2 cellular contexts compared by ENCODE assay signal in the genomic region with DNA sequence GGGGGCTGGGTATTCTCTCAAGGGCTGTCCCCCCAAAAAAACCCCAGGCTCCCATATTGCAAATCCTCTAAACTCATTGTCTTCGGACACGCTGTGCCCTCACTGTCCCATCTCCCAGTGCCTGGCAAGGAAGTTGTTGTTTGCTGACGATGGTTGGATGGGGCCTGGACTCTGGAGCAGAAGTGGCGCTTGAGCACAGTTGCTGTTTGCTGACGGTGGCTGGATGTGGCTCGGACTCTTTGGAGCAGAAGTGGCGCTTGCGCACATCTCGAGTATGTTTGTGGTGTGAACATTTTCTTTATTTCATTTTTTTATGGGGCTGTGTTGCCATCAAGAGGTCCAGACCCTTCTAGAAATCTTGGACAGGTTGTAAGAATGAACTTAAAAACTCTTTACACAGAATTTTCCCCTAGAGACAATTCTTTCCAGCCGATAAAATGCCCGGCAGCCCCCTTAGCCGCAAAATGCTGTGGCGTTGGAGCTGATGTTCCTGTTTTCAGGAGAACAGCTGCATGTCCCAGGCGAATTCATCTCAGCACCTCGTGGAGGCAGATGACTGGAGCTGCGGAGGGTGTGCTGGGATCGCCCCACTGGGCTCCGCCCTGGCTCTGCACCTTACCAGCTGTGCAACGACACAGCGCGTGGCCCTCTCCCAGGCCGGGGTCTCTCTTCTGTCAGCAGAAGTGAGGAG.
TF ChIP-seq lines count a peak whose summit lies in the region.

No MANE protein-coding gene starts in this region.

TF ChIP-seq in GM23338, 12 proteins besides CTCF, POLR2A, EP300 and RAD21 (continues in another document):
- TF ChIP-seq ZNF331 (CRISPR knock-in tag; IDR thresholded peaks at IDR 0.05; ENCODE audit: low read depth) (no peak), JUNB (IDR thresholded peaks at IDR 0.05; ENCODE audit: unreplicated experiment) (no peak), EZH2phosphoT487 (IDR thresholded peaks at IDR 0.05; ENCODE audit: unreplicated experiment) (no peak), NANOG (IDR thresholded peaks at IDR 0.05; ENCODE audit: borderline replicate concordance) (no peak), STAT1 (IDR thresholded peaks at IDR 0.05; ENCODE audit: unreplicated experiment) (no peak), CREB1 (CRISPR knock-in tag; IDR thresholded peaks at IDR 0.05; ENCODE audit: low read depth) (no peak), EZH2 (IDR thresholded peaks at IDR 0.05; ENCODE audit: low read depth, unreplicated experiment) (no peak)
- TF ChIP-seq, protein P1, sequence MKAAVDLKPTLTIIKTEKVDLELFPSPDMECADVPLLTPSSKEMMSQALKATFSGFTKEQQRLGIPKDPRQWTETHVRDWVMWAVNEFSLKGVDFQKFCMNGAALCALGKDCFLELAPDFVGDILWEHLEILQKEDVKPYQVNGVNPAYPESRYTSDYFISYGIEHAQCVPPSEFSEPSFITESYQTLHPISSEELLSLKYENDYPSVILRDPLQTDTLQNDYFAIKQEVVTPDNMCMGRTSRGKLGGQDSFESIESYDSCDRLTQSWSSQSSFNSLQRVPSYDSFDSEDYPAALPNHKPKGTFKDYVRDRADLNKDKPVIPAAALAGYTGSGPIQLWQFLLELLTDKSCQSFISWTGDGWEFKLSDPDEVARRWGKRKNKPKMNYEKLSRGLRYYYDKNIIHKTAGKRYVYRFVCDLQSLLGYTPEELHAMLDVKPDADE (IDR thresholded peaks at IDR 0.05) = no peak
- TF ChIP-seq, protein P2, sequence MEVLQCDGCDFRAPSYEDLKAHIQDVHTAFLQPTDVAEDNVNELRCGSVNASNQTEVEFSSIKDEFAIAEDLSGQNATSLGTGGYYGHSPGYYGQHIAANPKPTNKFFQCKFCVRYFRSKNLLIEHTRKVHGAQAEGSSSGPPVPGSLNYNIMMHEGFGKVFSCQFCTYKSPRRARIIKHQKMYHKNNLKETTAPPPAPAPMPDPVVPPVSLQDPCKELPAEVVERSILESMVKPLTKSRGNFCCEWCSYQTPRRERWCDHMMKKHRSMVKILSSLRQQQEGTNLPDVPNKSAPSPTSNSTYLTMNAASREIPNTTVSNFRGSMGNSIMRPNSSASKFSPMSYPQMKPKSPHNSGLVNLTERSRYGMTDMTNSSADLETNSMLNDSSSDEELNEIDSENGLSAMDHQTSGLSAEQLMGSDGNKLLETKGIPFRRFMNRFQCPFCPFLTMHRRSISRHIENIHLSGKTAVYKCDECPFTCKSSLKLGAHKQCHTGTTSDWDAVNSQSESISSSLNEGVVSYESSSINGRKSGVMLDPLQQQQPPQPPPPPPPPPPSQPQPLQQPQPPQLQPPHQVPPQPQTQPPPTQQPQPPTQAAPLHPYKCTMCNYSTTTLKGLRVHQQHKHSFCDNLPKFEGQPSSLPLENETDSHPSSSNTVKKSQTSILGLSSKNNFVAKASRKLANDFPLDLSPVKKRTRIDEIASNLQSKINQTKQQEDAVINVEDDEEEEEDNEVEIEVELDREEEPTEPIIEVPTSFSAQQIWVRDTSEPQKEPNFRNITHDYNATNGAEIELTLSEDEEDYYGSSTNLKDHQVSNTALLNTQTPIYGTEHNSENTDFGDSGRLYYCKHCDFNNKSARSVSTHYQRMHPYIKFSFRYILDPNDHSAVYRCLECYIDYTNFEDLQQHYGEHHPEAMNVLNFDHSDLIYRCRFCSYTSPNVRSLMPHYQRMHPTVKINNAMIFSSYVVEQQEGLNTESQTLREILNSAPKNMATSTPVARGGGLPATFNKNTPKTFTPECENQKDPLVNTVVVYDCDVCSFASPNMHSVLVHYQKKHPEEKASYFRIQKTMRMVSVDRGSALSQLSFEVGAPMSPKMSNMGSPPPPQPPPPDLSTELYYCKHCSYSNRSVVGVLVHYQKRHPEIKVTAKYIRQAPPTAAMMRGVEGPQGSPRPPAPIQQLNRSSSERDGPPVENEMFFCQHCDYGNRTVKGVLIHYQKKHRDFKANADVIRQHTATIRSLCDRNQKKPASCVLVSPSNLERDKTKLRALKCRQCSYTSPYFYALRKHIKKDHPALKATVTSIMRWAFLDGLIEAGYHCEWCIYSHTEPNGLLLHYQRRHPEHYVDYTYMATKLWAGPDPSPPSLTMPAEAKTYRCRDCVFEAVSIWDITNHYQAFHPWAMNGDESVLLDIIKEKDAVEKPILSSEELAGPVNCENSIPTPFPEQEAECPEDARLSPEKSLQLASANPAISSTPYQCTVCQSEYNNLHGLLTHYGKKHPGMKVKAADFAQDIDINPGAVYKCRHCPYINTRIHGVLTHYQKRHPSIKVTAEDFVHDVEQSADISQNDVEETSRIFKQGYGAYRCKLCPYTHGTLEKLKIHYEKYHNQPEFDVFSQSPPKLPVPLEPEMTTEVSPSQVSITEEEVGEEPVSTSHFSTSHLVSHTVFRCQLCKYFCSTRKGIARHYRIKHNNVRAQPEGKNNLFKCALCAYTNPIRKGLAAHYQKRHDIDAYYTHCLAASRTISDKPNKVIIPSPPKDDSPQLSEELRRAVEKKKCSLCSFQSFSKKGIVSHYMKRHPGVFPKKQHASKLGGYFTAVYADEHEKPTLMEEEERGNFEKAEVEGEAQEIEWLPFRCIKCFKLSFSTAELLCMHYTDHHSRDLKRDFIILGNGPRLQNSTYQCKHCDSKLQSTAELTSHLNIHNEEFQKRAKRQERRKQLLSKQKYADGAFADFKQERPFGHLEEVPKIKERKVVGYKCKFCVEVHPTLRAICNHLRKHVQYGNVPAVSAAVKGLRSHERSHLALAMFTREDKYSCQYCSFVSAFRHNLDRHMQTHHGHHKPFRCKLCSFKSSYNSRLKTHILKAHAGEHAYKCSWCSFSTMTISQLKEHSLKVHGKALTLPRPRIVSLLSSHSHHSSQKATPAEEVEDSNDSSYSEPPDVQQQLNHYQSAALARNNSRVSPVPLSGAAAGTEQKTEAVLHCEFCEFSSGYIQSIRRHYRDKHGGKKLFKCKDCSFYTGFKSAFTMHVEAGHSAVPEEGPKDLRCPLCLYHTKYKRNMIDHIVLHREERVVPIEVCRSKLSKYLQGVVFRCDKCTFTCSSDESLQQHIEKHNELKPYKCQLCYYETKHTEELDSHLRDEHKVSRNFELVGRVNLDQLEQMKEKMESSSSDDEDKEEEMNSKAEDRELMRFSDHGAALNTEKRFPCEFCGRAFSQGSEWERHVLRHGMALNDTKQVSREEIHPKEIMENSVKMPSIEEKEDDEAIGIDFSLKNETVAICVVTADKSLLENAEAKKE (CRISPR knock-in tag; IDR thresholded peaks at IDR 0.05) = no peak

TF ChIP-seq in H1, 55 proteins besides CTCF, POLR2A, EP300 and RAD21:
- TF ChIP-seq JUND (IDR thresholded peaks at IDR 0.05; ENCODE audit: low read length) = no peak
- TF ChIP-seq BRCA1 (IDR thresholded peaks at IDR 0.05; ENCODE audit: low read depth, low read length) = no peak
- no peak for TF ChIP-seq EZH2 (IDR thresholded peaks at IDR 0.05; ENCODE audit: low read depth, low read length, severe bottlenecking)
- no peak for TF ChIP-seq CREB1 (IDR thresholded peaks at IDR 0.05)
- no peak for TF ChIP-seq EGR1 (IDR thresholded peaks at IDR 0.05; ENCODE audit: borderline replicate concordance, low read depth, low read length)
- no peak for TF ChIP-seq POU5F1 (IDR thresholded peaks at IDR 0.05; ENCODE audit: low read depth, low read length)
- no peak for TF ChIP-seq JUN (IDR thresholded peaks at IDR 0.05; ENCODE audit: low read depth, low read length)
- TF ChIP-seq NANOG (IDR thresholded peaks at IDR 0.05; ENCODE audit: insufficient read depth, low read depth, low read length, poor library complexity, severe bottlenecking) = no peak
- TF ChIP-seq RNF2 (IDR thresholded peaks at IDR 0.05; ENCODE audit: borderline replicate concordance, low read depth, low read length, missing control alignments, poor library complexity, severe bottlenecking) = no peak
- TF ChIP-seq, protein P3, sequence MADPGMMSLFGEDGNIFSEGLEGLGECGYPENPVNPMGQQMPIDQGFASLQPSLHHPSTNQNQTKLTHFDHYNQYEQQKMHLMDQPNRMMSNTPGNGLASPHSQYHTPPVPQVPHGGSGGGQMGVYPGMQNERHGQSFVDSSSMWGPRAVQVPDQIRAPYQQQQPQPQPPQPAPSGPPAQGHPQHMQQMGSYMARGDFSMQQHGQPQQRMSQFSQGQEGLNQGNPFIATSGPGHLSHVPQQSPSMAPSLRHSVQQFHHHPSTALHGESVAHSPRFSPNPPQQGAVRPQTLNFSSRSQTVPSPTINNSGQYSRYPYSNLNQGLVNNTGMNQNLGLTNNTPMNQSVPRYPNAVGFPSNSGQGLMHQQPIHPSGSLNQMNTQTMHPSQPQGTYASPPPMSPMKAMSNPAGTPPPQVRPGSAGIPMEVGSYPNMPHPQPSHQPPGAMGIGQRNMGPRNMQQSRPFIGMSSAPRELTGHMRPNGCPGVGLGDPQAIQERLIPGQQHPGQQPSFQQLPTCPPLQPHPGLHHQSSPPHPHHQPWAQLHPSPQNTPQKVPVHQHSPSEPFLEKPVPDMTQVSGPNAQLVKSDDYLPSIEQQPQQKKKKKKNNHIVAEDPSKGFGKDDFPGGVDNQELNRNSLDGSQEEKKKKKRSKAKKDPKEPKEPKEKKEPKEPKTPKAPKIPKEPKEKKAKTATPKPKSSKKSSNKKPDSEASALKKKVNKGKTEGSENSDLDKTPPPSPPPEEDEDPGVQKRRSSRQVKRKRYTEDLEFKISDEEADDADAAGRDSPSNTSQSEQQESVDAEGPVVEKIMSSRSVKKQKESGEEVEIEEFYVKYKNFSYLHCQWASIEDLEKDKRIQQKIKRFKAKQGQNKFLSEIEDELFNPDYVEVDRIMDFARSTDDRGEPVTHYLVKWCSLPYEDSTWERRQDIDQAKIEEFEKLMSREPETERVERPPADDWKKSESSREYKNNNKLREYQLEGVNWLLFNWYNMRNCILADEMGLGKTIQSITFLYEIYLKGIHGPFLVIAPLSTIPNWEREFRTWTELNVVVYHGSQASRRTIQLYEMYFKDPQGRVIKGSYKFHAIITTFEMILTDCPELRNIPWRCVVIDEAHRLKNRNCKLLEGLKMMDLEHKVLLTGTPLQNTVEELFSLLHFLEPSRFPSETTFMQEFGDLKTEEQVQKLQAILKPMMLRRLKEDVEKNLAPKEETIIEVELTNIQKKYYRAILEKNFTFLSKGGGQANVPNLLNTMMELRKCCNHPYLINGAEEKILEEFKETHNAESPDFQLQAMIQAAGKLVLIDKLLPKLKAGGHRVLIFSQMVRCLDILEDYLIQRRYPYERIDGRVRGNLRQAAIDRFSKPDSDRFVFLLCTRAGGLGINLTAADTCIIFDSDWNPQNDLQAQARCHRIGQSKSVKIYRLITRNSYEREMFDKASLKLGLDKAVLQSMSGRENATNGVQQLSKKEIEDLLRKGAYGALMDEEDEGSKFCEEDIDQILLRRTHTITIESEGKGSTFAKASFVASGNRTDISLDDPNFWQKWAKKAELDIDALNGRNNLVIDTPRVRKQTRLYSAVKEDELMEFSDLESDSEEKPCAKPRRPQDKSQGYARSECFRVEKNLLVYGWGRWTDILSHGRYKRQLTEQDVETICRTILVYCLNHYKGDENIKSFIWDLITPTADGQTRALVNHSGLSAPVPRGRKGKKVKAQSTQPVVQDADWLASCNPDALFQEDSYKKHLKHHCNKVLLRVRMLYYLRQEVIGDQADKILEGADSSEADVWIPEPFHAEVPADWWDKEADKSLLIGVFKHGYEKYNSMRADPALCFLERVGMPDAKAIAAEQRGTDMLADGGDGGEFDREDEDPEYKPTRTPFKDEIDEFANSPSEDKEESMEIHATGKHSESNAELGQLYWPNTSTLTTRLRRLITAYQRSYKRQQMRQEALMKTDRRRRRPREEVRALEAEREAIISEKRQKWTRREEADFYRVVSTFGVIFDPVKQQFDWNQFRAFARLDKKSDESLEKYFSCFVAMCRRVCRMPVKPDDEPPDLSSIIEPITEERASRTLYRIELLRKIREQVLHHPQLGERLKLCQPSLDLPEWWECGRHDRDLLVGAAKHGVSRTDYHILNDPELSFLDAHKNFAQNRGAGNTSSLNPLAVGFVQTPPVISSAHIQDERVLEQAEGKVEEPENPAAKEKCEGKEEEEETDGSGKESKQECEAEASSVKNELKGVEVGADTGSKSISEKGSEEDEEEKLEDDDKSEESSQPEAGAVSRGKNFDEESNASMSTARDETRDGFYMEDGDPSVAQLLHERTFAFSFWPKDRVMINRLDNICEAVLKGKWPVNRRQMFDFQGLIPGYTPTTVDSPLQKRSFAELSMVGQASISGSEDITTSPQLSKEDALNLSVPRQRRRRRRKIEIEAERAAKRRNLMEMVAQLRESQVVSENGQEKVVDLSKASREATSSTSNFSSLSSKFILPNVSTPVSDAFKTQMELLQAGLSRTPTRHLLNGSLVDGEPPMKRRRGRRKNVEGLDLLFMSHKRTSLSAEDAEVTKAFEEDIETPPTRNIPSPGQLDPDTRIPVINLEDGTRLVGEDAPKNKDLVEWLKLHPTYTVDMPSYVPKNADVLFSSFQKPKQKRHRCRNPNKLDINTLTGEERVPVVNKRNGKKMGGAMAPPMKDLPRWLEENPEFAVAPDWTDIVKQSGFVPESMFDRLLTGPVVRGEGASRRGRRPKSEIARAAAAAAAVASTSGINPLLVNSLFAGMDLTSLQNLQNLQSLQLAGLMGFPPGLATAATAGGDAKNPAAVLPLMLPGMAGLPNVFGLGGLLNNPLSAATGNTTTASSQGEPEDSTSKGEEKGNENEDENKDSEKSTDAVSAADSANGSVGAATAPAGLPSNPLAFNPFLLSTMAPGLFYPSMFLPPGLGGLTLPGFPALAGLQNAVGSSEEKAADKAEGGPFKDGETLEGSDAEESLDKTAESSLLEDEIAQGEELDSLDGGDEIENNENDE (IDR thresholded peaks at IDR 0.05; ENCODE audit: insufficient replicate concordance, low read length) = no peak
- TF ChIP-seq KDM4A (IDR thresholded peaks at IDR 0.05; ENCODE audit: low read depth, low read length, severe bottlenecking) = no peak
